ENCODE assay signal across 1 cellular context in the genomic region with DNA sequence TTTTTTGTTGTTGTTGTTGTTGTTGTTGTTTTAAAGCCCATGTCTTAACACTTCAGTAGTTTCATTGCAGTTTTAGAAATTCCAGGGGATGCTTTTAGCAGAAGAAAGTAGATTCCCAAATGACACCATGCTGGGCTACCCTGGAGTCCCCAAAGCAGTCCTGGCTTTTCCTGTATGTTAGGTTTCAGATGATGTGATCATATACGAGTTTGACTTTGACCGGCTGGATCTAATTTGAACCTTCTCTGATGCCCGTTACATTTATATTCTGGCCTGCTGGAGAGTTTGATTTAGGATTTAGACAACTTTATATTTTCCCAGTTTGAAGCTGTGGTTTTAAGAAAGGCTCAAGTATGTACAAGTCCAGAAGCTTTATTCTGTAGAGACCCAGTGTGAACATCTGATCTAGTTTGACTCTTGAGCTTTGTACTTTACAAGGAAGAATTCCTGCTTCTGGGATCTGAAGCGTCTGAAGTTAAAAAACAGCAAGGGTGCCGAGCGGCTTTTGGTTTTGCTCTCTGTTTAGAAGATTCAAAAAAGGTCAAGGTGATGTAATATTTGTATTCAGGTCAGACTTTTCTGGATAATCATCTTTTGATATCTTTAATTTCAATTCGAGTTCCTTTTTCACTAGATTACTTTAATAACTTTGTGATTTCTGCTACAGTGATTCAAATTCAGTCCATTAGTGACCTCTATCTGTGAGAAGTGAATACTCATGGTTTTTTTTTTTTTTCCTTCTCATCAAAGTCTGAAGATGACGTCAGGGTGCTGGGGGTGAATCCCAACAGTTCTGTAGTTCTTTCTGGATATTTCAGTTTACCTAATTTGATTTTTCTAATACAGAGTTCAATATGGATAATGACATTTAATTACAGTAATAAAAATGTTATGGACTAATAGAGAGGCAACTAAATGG.
TF ChIP-seq lines count a peak whose summit lies in the region.

No MANE protein-coding gene starts in this region.

TF ChIP-seq in HepG2, 621 proteins besides CTCF, POLR2A, EP300 and RAD21 (continued from another document):
- TF ChIP-seq, protein P1, sequence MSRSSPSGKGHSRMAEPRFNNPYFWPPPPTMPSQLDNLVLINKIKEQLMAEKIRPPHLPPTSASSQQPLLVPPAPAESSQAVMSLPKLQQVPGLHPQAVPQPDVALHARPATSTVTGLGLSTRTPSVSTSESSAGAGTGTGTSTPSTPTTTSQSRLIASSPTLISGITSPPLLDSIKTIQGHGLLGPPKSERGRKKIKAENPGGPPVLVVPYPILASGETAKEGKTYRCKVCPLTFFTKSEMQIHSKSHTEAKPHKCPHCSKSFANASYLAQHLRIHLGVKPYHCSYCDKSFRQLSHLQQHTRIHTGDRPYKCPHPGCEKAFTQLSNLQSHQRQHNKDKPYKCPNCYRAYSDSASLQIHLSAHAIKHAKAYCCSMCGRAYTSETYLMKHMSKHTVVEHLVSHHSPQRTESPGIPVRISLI (CRISPR knock-in tag; IDR thresholded peaks at IDR 0.05; ENCODE audit: borderline replicate concordance), result peak; percentile 83
- TF ChIP-seq MEF2D (CRISPR knock-in tag; IDR thresholded peaks at IDR 0.05) (no peak), ZNF205 (CRISPR knock-in tag; IDR thresholded peaks at IDR 0.05) (no peak), STAG1 (CRISPR knock-in tag; IDR thresholded peaks at IDR 0.05) (peak; percentile 66), NFE2L2 (IDR thresholded peaks at IDR 0.05; ENCODE audit: low read length) (no peak), BHLHE40 (IDR thresholded peaks at IDR 0.05; ENCODE audit: low read length) (no peak), HHEX (CRISPR knock-in tag; IDR thresholded peaks at IDR 0.05) (no peak), FIP1L1 (IDR thresholded peaks at IDR 0.05; ENCODE audit: borderline replicate concordance, insufficient read depth, low read depth, low read length) (no peak)
- TF ChIP-seq, protein P2, sequence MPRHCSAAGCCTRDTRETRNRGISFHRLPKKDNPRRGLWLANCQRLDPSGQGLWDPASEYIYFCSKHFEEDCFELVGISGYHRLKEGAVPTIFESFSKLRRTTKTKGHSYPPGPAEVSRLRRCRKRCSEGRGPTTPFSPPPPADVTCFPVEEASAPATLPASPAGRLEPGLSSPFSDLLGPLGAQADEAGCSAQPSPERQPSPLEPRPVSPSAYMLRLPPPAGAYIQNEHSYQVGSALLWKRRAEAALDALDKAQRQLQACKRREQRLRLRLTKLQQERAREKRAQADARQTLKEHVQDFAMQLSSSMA (CRISPR knock-in tag; IDR thresholded peaks at IDR 0.05), result no peak
